8 cellular contexts compared by ENCODE assay signal in the genomic region with DNA sequence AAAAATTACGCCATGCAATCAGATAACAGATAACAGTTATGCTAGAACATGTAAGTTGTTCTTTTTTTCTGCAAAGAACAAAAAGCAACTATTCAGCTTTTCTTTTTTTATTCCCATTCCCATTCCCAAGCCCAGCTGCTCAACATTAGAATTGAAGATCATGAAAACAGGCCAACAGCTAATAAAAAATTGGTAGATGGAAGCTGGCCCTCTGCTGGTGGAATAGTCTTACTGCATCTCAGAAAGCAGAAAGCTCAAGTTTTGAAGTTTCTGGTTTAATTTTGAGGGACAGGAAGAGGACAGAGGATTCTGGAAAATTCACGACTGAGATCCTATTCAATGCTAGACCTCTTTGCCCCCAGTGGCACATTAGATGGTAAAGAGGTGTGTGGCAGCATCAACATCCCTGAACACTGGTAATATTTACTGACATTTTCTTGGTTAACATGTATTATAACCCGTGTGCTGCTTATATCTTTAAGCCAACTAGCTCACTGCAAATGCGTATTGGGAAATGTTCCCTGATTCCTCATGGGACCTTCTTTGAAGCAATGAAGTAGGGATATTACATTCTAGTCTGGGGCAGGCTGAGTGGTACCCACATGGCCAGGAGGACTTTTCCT.
DNase-seq lines count a peak whose midpoint lies in the region; ATAC-seq and TF ChIP-seq lines count a peak whose summit lies in the region.

No MANE protein-coding gene starts in this region.

- no peaks in the 10 kb centered on the region for H3F3A ChIP-seq in SK-N-SH (replicated peaks; ENCODE audit: insufficient read depth)

- no peak overlapping the region for H3K27ac ChIP-seq in SK-N-SH (ENCODE audit: low read depth in 2 of 2, low read length in 1 of 2)
- no peak overlapping the region for H3K27ac ChIP-seq in mesendoderm (ENCODE audit: low read depth, low read length)

- peak; percentile 56 for DNase-seq in SK-N-SH
- peak; percentile 54 for DNase-seq in NCI-H1105 (lab: John Stamatoyannopoulos, UW)
- DNase-seq in MCF 10A (ENCODE audit: unreplicated experiment), result peak; percentile 20
- peak; percentile 35 for DNase-seq in mesendoderm
- DNase-seq in activated naive CD4-positive, alpha-beta T cell treated with anti-CD3 and anti-CD28 coated beads, Interleukin-2, amount 10 ng/mL, durations not matched to agents 7 days and 5 days, result no peak
- no peak for DNase-seq in epidermal melanocyte (ENCODE audit: insufficient read length, low spot score)

- no peak overlapping the region for H2AK5ac ChIP-seq in mesendoderm (ENCODE audit: low read length)

- H3K27ac Mint-ChIP-seq in MCF 10A (ENCODE audit: low read depth, unreplicated experiment), result no peak overlapping the region
- no peak overlapping the region for H3K27ac Mint-ChIP-seq in activated naive CD4-positive, alpha-beta T cell treated with anti-CD3 and anti-CD28 coated beads, Interleukin-2, amount 10 ng/mL, durations not matched to agents 7 days and 5 days

- no peak overlapping the region; a peak in 1 of 4 replicates for H3K4me3 ChIP-seq in SK-N-SH (ENCODE audit: low read depth in 2 of 2, low read length in 1 of 2)
- H3K4me3 ChIP-seq in mesendoderm (ENCODE audit: low read length), result no peak overlapping the region

- no peak overlapping the region for H3K9ac ChIP-seq in SK-N-SH
- H3K9ac ChIP-seq in mesendoderm (ENCODE audit: low read length), result no peak overlapping the region

- no peak overlapping the region for H2BK5ac ChIP-seq in mesendoderm (ENCODE audit: low read length)

- WGBS in SK-N-SH (ENCODE audit: low lambda C conversion rate), result 28% methylated on average over 4 of the region's 4 CpGs
- no CpG with 5 or more reads among the region's 4 CpGs for WGBS in mesendoderm (ENCODE audit: extremely low coverage, insufficient coverage, low lambda C conversion rate)

- H4K20me1 ChIP-seq in SK-N-SH (ENCODE audit: insufficient read depth), result no peaks in the 10 kb centered on the region

- H4K8ac ChIP-seq in mesendoderm (ENCODE audit: low read depth, low read length), result no peak overlapping the region

- no peaks in the 10 kb centered on the region for H3K36me3 Mint-ChIP-seq in MCF 10A (ENCODE audit: insufficient read depth, unreplicated experiment)
- no peaks in the 10 kb centered on the region for H3K36me3 Mint-ChIP-seq in activated naive CD4-positive, alpha-beta T cell treated with anti-CD3 and anti-CD28 coated beads, Interleukin-2, amount 10 ng/mL, durations not matched to agents 7 days and 5 days

- no peak overlapping the region for H2BK15ac ChIP-seq in mesendoderm (replicated peaks; ENCODE audit: low read depth)

- peaks cover 0 to 2% of the 10 kb centered on the region in 2 experiments; a peak in 1 of 4 replicates for H3K4me1 ChIP-seq in SK-N-SH (ENCODE audit: control insufficient read depth in 1 of 2, insufficient read depth in 2 of 2, low read depth in 1 of 2, low read length in 1 of 2)
- no peaks in the 10 kb centered on the region for H3K4me1 ChIP-seq in mesendoderm (ENCODE audit: control insufficient read depth, low read depth, low read length)

- H2AFZ ChIP-seq in SK-N-SH (ENCODE audit: low read depth), result no peak overlapping the region

- H3K9me2 ChIP-seq in SK-N-SH, result no peaks in the 10 kb centered on the region

- H3K23ac ChIP-seq in mesendoderm (ENCODE audit: low read length), result no peak overlapping the region

- H2BK120ac ChIP-seq in mesendoderm (ENCODE audit: low read depth, low read length), result no peak overlapping the region

- H3K27me3 ChIP-seq in SK-N-SH (ENCODE audit: insufficient read depth) (peaks cover 4% of the 10 kb centered on the region; the same call in 1 of the 2 replicates), mesendoderm (ENCODE audit: insufficient read depth, low read length, poor library complexity) (no peaks in the 10 kb centered on the region)

- H3K79me2 ChIP-seq in SK-N-SH (ENCODE audit: insufficient read depth) (no peaks in the 10 kb centered on the region), mesendoderm (ENCODE audit: control insufficient read depth, insufficient read depth, low read length) (no peaks in the 10 kb centered on the region)

- no peaks in the 10 kb centered on the region for H3K36me3 ChIP-seq in SK-N-SH (replicated peaks in 1 of 2; ENCODE audit: control insufficient read depth in 1 of 2, insufficient read depth in 2 of 2, low read length in 1 of 2)
- H3K36me3 ChIP-seq in mesendoderm (ENCODE audit: control insufficient read depth, insufficient read depth, low read length), result no peaks in the 10 kb centered on the region

- CTCF ChIA-PET in SK-N-SH (lab: Yijun Ruan, JAX) (interaction anchor here (0.7 to 2.9 kb wide), 58 partner anchors 8 to 1416 kb away, joined by 3 to 23 read pairs (median 4); no protein-coding TSS in a partner anchor), MCF 10A (lab: Yijun Ruan, JAX) (interaction anchor here (0.6 to 4.1 kb wide), 37 partner anchors 9 to 1876 kb away, joined by 3 to 29 read pairs (median 4); no protein-coding TSS in a partner anchor)
- CTCF ChIA-PET in activated naive CD4-positive, alpha-beta T cell treated with anti-CD3 and anti-CD28 coated beads, Interleukin-2, amount 10 ng/mL, durations not matched to agents 7 days and 5 days (lab: Charles Lee), result interaction anchor here (0.7 to 2.2 kb wide), 12 partner anchors 9 to 1193 kb away, joined by 3 to 10 read pairs (median 4); no protein-coding TSS in a partner anchor

- no TSS peak for BruUV-seq in MCF 10A (replicated peaks; lab: Mats Ljungman, UMichigan)

- H3K18ac ChIP-seq in mesendoderm (ENCODE audit: low read length), result no peak overlapping the region

- H3K79me1 ChIP-seq in mesendoderm (ENCODE audit: low read length), result no peaks in the 10 kb centered on the region

- no peak overlapping the region for H3K4me3 Mint-ChIP-seq in MCF 10A (ENCODE audit: unreplicated experiment)
- H3K4me3 Mint-ChIP-seq in activated naive CD4-positive, alpha-beta T cell treated with anti-CD3 and anti-CD28 coated beads, Interleukin-2, amount 10 ng/mL, durations not matched to agents 7 days and 5 days, result no peak overlapping the region

- no peak overlapping the region for H3K4ac ChIP-seq in mesendoderm (ENCODE audit: low read depth, low read length)

- POLR2A ChIA-PET in SK-N-SH (lab: Yijun Ruan, JAX), result no interaction called here
- POLR2A ChIA-PET in MCF 10A (lab: Yijun Ruan, JAX), result no interaction called here

- intact Hi-C loops in MCF 10A (cut with micrococcal nuclease), result loop anchor here (2.0 kb wide), 1 partner anchor 1876 kb away; no protein-coding TSS in a partner anchor

- TF ChIP-seq RAD21 in SK-N-SH (IDR thresholded peaks at IDR 0.05; ENCODE audit: low read length), result peak; percentile 82

- TF ChIP-seq EP300 in SK-N-SH (IDR thresholded peaks at IDR 0.05; ENCODE audit: borderline replicate concordance in 1 of 2, low read depth in 1 of 2, low read length in 1 of 2), result no peak

- peaks cover 7% of the 10 kb centered on the region for H3K9me3 Mint-ChIP-seq in MCF 10A (ENCODE audit: unreplicated experiment)
- no peaks in the 10 kb centered on the region for H3K9me3 Mint-ChIP-seq in activated naive CD4-positive, alpha-beta T cell treated with anti-CD3 and anti-CD28 coated beads, Interleukin-2, amount 10 ng/mL, durations not matched to agents 7 days and 5 days

- no peak overlapping the region for H4K5ac ChIP-seq in mesendoderm (ENCODE audit: low read length)

- H3K4me2 ChIP-seq in SK-N-SH (no peak overlapping the region), mesendoderm (ENCODE audit: low read length) (no peak overlapping the region)

- peak; percentile 88 for TF ChIP-seq CTCF in SK-N-SH (IDR thresholded peaks at IDR 0.05)
- TF ChIP-seq CTCF in MCF 10A (IDR thresholded peaks at IDR 0.05; ENCODE audit: unreplicated experiment), result peak; percentile 53

- H3K9me3 ChIP-seq in SK-N-SH, result no peaks in the 10 kb centered on the region

- H3K56ac ChIP-seq in mesendoderm (ENCODE audit: low read length), result no peak overlapping the region

- H3K27me3 Mint-ChIP-seq in MCF 10A (ENCODE audit: insufficient read depth, unreplicated experiment), result no peaks in the 10 kb centered on the region
- peaks cover 30% of the 10 kb centered on the region for H3K27me3 Mint-ChIP-seq in activated naive CD4-positive, alpha-beta T cell treated with anti-CD3 and anti-CD28 coated beads, Interleukin-2, amount 10 ng/mL, durations not matched to agents 7 days and 5 days

- ATAC-seq in SK-N-SH treated with all-trans-retinoic acid at 6 μM for 48 hours, result no peak
- no peak for ATAC-seq in GM18502 (IDR thresholded peaks at IDR 0.05; ENCODE audit: poor library complexity, unreplicated experiment)

- no peaks in the 10 kb centered on the region for H3K4me1 Mint-ChIP-seq in MCF 10A (ENCODE audit: insufficient read depth, unreplicated experiment)
- H3K4me1 Mint-ChIP-seq in activated naive CD4-positive, alpha-beta T cell treated with anti-CD3 and anti-CD28 coated beads, Interleukin-2, amount 10 ng/mL, durations not matched to agents 7 days and 5 days, result no peaks in the 10 kb centered on the region

TF ChIP-seq in SK-N-SH, 30 proteins besides CTCF, POLR2A, EP300 and RAD21 (continues in another document):
- peak; percentile 73 for TF ChIP-seq SMC3 (IDR thresholded peaks at IDR 0.05; ENCODE audit: low read depth, low read length)
- TF ChIP-seq ELF1 (IDR thresholded peaks at IDR 0.05), result no peak

TF ChIP-seq in SK-N-SH treated with all-trans-retinoic acid at 6 μM for 48 hours, 23 proteins besides CTCF, POLR2A, EP300 and RAD21 (continues in another document):
- TF ChIP-seq RARB (CRISPR knock-in tag; IDR thresholded peaks at IDR 0.05) (no peak), ARNTL (CRISPR knock-in tag; IDR thresholded peaks at IDR 0.05; ENCODE audit: borderline replicate concordance, low read depth) (no peak), ZFP3 (CRISPR knock-in tag; IDR thresholded peaks at IDR 0.05) (no peak), ZC3H10 (CRISPR knock-in tag; IDR thresholded peaks at IDR 0.05) (no peak)
- TF ChIP-seq, protein P1, sequence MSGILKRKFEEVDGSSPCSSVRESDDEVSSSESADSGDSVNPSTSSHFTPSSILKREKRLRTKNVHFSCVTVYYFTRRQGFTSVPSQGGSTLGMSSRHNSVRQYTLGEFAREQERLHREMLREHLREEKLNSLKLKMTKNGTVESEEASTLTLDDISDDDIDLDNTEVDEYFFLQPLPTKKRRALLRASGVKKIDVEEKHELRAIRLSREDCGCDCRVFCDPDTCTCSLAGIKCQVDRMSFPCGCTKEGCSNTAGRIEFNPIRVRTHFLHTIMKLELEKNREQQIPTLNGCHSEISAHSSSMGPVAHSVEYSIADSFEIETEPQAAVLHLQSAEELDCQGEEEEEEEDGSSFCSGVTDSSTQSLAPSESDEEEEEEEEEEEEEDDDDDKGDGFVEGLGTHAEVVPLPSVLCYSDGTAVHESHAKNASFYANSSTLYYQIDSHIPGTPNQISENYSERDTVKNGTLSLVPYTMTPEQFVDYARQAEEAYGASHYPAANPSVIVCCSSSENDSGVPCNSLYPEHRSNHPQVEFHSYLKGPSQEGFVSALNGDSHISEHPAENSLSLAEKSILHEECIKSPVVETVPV (CRISPR knock-in tag; IDR thresholded peaks at IDR 0.05), result no peak

Comparison
In these comparisons a context has a peak if more than half of its experiments do, and no peak if none do; other contexts are left out.
1. DNase-seq: peak in SK-N-SH (single experiment), NCI-H1105 (single experiment), MCF 10A (single experiment) and mesendoderm (single experiment); none in activated naive CD4-positive, alpha-beta T cell treated with anti-CD3 and anti-CD28 coated beads, Interleukin-2, amount 10 ng/mL, durations not matched to agents 7 days and 5 days (single experiment) and epidermal melanocyte (single experiment).